In genomic region chr2:211494085-211494484, GRCh38 we compare ENCODE assay signal across 29 cellular contexts.
"Had no signal": no experiment of that assay in that cellular context is flagged by ENCODE, and none has a peak within 500 bp of the region (broad histone marks: within the 10 kb centered on the region; RNA-seq: fewer than 3 reads in every experiment).

No MANE protein-coding gene starts in this region.

- H3K36me3 ChIP-seq: ascending aorta, cardiac muscle cell, Peyer's patch, WERI-Rb-1 had no signal

- H3K27ac ChIP-seq: ascending aorta, cardiac muscle cell, Peyer's patch, WERI-Rb-1 had no signal

- ATAC-seq: activated T-cell treated with anti-CD3 and anti-CD28 coated beads, Interleukin-2, amount 50 U/mL, for 72 hours; activated T-helper 17 cell treated with anti-CD3 and anti-CD28 coated beads, Interleukin-2, amount 50 U/mL, for 72 hours had no signal

- DNase-seq: activated CD4-positive, alpha-beta memory T cell treated with anti-CD3 and anti-CD28 coated beads, Interleukin-2, amount 10 ng/mL, durations not matched to agents 7 days and 5 days; activated CD4-positive, alpha-beta T cell treated with anti-CD3 and anti-CD28 coated beads for 1 hour; activated CD4-positive, alpha-beta T cell treated with anti-CD3 and anti-CD28 coated beads for 48 hours; activated CD4-positive, CD25-positive, alpha-beta regulatory T cell; activated effector memory CD4-positive, alpha-beta T cell treated with anti-CD3 and anti-CD28 coated beads, Interleukin-2, amount 50 U/mL, for 16 hours; activated naive CD4-positive, alpha-beta T cell treated with Interleukin-2 at 50 U/mL for 16 hours; activated naive CD8-positive, alpha-beta T cell treated with anti-CD3 and anti-CD28 coated beads, Interleukin-2, amount 10 ng/mL, durations not matched to agents 7 days and 5 days; activated T-cell treated with anti-CD3 and anti-CD28 coated beads, Interleukin-2, amount 50 U/mL, for 1 hour; activated T-cell treated with anti-CD3 and anti-CD28 coated beads, Interleukin-2, amount 50 U/mL, for 72 hours; amygdala; Karpas-422; KBM-7; NCI-H1105; NCI-H1417 treated with DMSO at 0.1 percent for 48 hours; NCI-H187 treated with DMSO at 0.1 percent for 48 hours; NCI-H2081; NCI-H510A treated with DMSO at 0.1 percent for 48 hours; NCI-H526 treated with DMSO at 0.1 percent for 48 hours; Peyer's patch; RPMI8226; SIG-M5; SW 1271; T-helper 1 cell; T-helper 2 cell; T-helper 9 cell; WERI-Rb-1 had no signal

- H3K27me3 ChIP-seq: ascending aorta, cardiac muscle cell, Peyer's patch had no signal

- H3K4me3 ChIP-seq: ascending aorta, cardiac muscle cell, Peyer's patch had no signal

- H3K9me3 ChIP-seq: ascending aorta, Peyer's patch had no signal

- H3K4me1 ChIP-seq: ascending aorta, Peyer's patch had no signal
